In the genomic region with DNA sequence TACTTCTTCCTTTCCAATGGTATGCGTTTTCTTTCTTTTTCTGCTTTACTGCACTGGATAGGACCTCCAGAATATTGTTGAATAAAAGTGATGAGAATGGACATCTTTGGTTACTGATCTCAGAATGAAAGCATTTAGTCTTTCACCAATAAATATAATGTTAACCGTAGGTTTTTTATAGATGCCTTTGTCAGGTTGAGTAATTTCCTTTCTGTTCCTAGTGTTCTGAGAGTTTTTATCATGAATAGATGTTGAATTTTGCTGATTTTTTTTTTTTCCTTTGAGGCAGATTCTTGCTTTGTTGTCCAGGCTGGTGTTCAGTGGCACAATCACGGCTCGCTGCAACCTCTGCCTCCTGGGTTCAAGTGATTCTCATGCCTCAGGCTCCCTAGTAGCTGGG, we compare ENCODE assay signal across 22 cellular contexts.
A peak's percentile ranks its signal among the peaks of the same experiment; 100 is the strongest.
DNase-seq lines count a peak whose midpoint lies in the region; ATAC-seq and TF ChIP-seq lines count a peak whose summit lies in the region.
"Had no signal": no experiment of that assay in that cellular context is flagged by ENCODE, and none has a peak within 500 bp of the region (broad histone marks: within the 10 kb centered on the region; RNA-seq: fewer than 3 reads in every experiment).

No MANE protein-coding gene starts in this region.

- peaks cover 46% of the 10 kb centered on the region for H3K4me1 ChIP-seq in lower lobe of right lung
- H3K4me1 ChIP-seq: SJSA1 had no signal

- H3K36me3 ChIP-seq in lower lobe of right lung = peaks cover 46% of the 10 kb centered on the region

- H3K36me3 Mint-ChIP-seq in natural killer cell treated with Interleukin-12 subunit alpha and Interleukin-12 subunit beta and Interleukin-15 and Interleukin-18, amount 100 ng/mL, for 72 hours = peaks cover 6% of the 10 kb centered on the region
- peaks cover 7% of the 10 kb centered on the region for H3K36me3 Mint-ChIP-seq in natural killer cell

- peaks cover 25 to 45% of the 10 kb centered on the region in 2 donors for H3K4me1 Mint-ChIP-seq in natural killer cell treated with Interleukin-12 subunit alpha and Interleukin-12 subunit beta and Interleukin-15 and Interleukin-18, amount 100 ng/mL, for 72 hours (ENCODE audit: low read depth in 2 of 2)
- H3K4me1 Mint-ChIP-seq in natural killer cell = peaks cover 8 to 25% of the 10 kb centered on the region in 2 donors

- H3K27me3 Mint-ChIP-seq in natural killer cell treated with Interleukin-12 subunit alpha and Interleukin-12 subunit beta and Interleukin-15 and Interleukin-18, amount 100 ng/mL, for 72 hours = no peaks in the 10 kb centered on the region
- no peaks in the 10 kb centered on the region for H3K27me3 Mint-ChIP-seq in natural killer cell (ENCODE audit: low read depth in 2 of 2)
- H3K27me3 Mint-ChIP-seq: B cell, IgD-negative memory B cell had no signal

- intact Hi-C loops in natural killer cell (cut with micrococcal nuclease) (no loop called here), lower lobe of right lung (cut with DNase I) (no loop called here)

- no peaks in the 10 kb centered on the region for H3K27me3 ChIP-seq in lower lobe of right lung (ENCODE audit: low read depth)
- H3K27me3 ChIP-seq: SJSA1 had no signal

- no peaks in the 10 kb centered on the region for H3K9me3 ChIP-seq in lower lobe of right lung
- H3K9me3 ChIP-seq: SJSA1 had no signal

- TF ChIP-seq CTCF in natural killer cell (IDR thresholded peaks at IDR 0.05) (no peak), lower lobe of right lung (IDR thresholded peaks at IDR 0.05) (no peak)

- no peak for ATAC-seq in natural killer cell treated with Interleukin-12 subunit alpha and Interleukin-12 subunit beta and Interleukin-15 and Interleukin-18, amount 100 ng/mL, for 72 hours
- ATAC-seq in natural killer cell (no peak), lower lobe of right lung (no peak)
- ATAC-seq: HCT116, Right ventricle myocardium inferior had no signal

- H3K27ac ChIP-seq in lower lobe of right lung = no peak overlapping the region
- H3K27ac ChIP-seq: SJSA1 had no signal

- DNase-seq in natural killer cell treated with Interleukin-12 subunit alpha and Interleukin-12 subunit beta and Interleukin-15 and Interleukin-18, amount 100 ng/mL, for 72 hours (ENCODE audit: low spot score) = no peak
- DNase-seq in natural killer cell = no peak
- DNase-seq in dermis blood vessel endothelial cell = peak; percentile 53
- peak; percentile 15 to 67 for DNase-seq in lung microvascular endothelial cell (ENCODE audit: low read depth in 2 of 2)
- DNase-seq in SKM-1 (lab: John Stamatoyannopoulos, UW; ENCODE audit: unreplicated experiment) = no peak
- DNase-seq in NCI-H82 (lab: John Stamatoyannopoulos, UW) = no peak
- no peak for DNase-seq in lower lobe of right lung
- DNase-seq: DMS53, EL, Karpas-422, MV-4-11, NCI-H1105 treated with DMSO at 0.1 percent for 48 hours, NCI-H1694, NCI-H2081 treated with DMSO at 0.1 percent for 48 hours, NCI-H446, NCI-H526, OCI-M1 had no signal

- no peak overlapping the region for H3K4me3 ChIP-seq in lower lobe of right lung
- H3K4me3 ChIP-seq: SJSA1 had no signal

- H3K27ac Mint-ChIP-seq in natural killer cell treated with Interleukin-12 subunit alpha and Interleukin-12 subunit beta and Interleukin-15 and Interleukin-18, amount 100 ng/mL, for 72 hours = peak overlapping the region; percentile 42 to 59
- H3K27ac Mint-ChIP-seq in natural killer cell = peak overlapping the region in 1 of 2 donors; percentile 7
- H3K27ac Mint-ChIP-seq: B cell had no signal

- H3K9me3 Mint-ChIP-seq in natural killer cell treated with Interleukin-12 subunit alpha and Interleukin-12 subunit beta and Interleukin-15 and Interleukin-18, amount 100 ng/mL, for 72 hours = no peaks in the 10 kb centered on the region
- H3K9me3 Mint-ChIP-seq in natural killer cell = no peaks in the 10 kb centered on the region
- H3K9me3 Mint-ChIP-seq: IgD-negative memory B cell had no signal

- no peak overlapping the region for H3K4me3 Mint-ChIP-seq in natural killer cell treated with Interleukin-12 subunit alpha and Interleukin-12 subunit beta and Interleukin-15 and Interleukin-18, amount 100 ng/mL, for 72 hours
- H3K4me3 Mint-ChIP-seq in natural killer cell = no peak overlapping the region
- H3K4me3 Mint-ChIP-seq: B cell, IgD-negative memory B cell had no signal

Comparison
In these comparisons a context has a peak if more than half of its experiments do, and no peak if none do; other contexts are left out.
1. DNase-seq: peak in dermis blood vessel endothelial cell (single experiment) and lung microvascular endothelial cell (2 of 2); none in natural killer cell treated with Interleukin-12 subunit alpha and Interleukin-12 subunit beta and Interleukin-15 and Interleukin-18, amount 100 ng/mL, for 72 hours (single experiment), natural killer cell (single experiment), SKM-1 (single experiment), NCI-H82 (single experiment) and lower lobe of right lung (single experiment).